ENCODE assay signal across 7 cellular contexts in the genomic region with DNA sequence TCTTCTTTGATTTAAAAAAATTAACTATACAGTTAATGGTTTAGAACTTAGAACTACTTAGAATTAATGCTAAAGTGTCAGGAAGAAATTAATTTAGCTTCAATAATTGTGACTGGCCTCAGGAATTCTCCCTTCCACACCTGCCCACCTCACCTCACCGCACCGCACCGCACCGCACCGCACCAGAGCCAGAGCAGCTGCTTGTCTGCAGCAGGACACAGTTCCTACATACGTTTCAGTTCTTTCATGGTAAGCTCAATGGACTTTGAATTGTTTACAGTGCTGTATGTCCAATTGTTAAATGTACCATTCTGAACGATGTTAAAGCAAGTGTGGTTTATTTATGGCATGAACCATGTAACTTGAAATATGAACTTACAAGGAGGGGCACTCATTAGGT.
DNase-seq lines count a peak whose midpoint lies in the region; ATAC-seq, FAIRE-seq and TF ChIP-seq lines count a peak whose summit lies in the region.
"Not testable (repeated sequence)": the region's sequence is repeated elsewhere in the genome, so short reads cannot be mapped to it uniquely, and the experiment has no call there.

No MANE protein-coding gene starts in this region.

- intact Hi-C loops in left colon (cut with DNase I, micrococcal nuclease); transverse colon (cut with DNase I; ENCODE audit: low total_unique reads): not testable (repeated sequence)

- H3K4me1 Mint-ChIP-seq in chondrocyte (ENCODE audit: low read depth) = not testable (repeated sequence)

- in situ Hi-C loops in transverse colon (cut with MboI; ENCODE audit: low pct_ligation_motif_present in 1 of 4, low pct_unique_long_range_greater_than_20kb in 1 of 4, low sequenced_read_pairs in 3 of 4) = not testable (repeated sequence)

- WGBS in A549 (ENCODE audit: missing lambda C conversion rate) = 85% methylated on average over 6 of the region's 7 CpGs
- 28 to 63% methylated on average over 5 to 6 of the region's 7 CpGs for WGBS in transverse colon (ENCODE audit: low coverage in 1 of 2), 2 donors

- not testable (repeated sequence) for H3K36me3 ChIP-seq in transverse colon

- POLR2A ChIA-PET in A549 (lab: Yijun Ruan, JAX) = not testable (repeated sequence)

- CTCF ChIA-PET in A549 (lab: Yijun Ruan, JAX) = interaction anchor here (0.7 kb wide), 1 partner anchor 713 kb away, joined by 4 read pairs; no protein-coding TSS in a partner anchor

- H3K27ac ChIP-seq in A549, transverse colon: not testable (repeated sequence)

- not testable (repeated sequence) for H3K9me3 ChIP-seq in A549, transverse colon

- FAIRE-seq in A549 (lab: Jason Lieb, UNC) (peak; percentile 49), GM12891 (lab: Jason Lieb, UNC) (peak; percentile 90), H54 (lab: Jason Lieb, UNC) (peak; percentile 93)

- H3K4me3 ChIP-seq in A549, transverse colon: not testable (repeated sequence)

- not testable (repeated sequence) for H3K27me3 ChIP-seq in transverse colon

- H3K4me3 Mint-ChIP-seq in chondrocyte (ENCODE audit: unreplicated experiment) = not testable (repeated sequence)

- DNase-seq in A549 (ENCODE audit: low read depth in 1 of 2, low spot score in 1 of 2); GM12891 (ENCODE audit: insufficient read length, low spot score); H54 (ENCODE audit: insufficient read length, low spot score): not testable (repeated sequence)
- DNase-seq in NCI-H69 (lab: John Stamatoyannopoulos, UW) (peak; percentile 14), chondrocyte (ENCODE audit: low spot score) (peak; percentile 68), left colon (peak in 1 of 2 donors; percentile 23), transverse colon (peak; percentile 14)

- H3K9me3 Mint-ChIP-seq in chondrocyte (ENCODE audit: low read depth) = not testable (repeated sequence)

- TF ChIP-seq RAD21 in A549 (conservative IDR thresholded peaks at IDR 0.05 in 1 of 2, IDR thresholded peaks at IDR 0.05 in 1 of 2) = not testable (repeated sequence)

- H3K36me3 Mint-ChIP-seq in chondrocyte (ENCODE audit: low read depth) = not testable (repeated sequence)

- not testable (repeated sequence) for H3K4me1 ChIP-seq in A549, transverse colon

- not testable (repeated sequence) for H3K4me2 ChIP-seq in A549

- not testable (repeated sequence) for H3K27me3 Mint-ChIP-seq in chondrocyte (ENCODE audit: low read depth)

- not testable (repeated sequence) for TF ChIP-seq CTCF in A549 (IDR thresholded peaks at IDR 0.05); chondrocyte (IDR thresholded peaks at IDR 0.05); transverse colon (IDR thresholded peaks at IDR 0.05)

- ATAC-seq in A549 = not testable (repeated sequence)
- ATAC-seq in left colon = peak; percentile 96

- not testable (repeated sequence) for H3K27ac Mint-ChIP-seq in chondrocyte (ENCODE audit: unreplicated experiment)

- TF ChIP-seq POLR2A in A549 (IDR thresholded peaks at IDR 0.05; ENCODE audit: low read length); GM12891 (IDR thresholded peaks at IDR 0.05; ENCODE audit: low read depth, low read length); H54 (IDR thresholded peaks at IDR 0.05; ENCODE audit: low read depth, low read length); transverse colon (IDR thresholded peaks at IDR 0.05): not testable (repeated sequence)

- not testable (repeated sequence) for TF ChIP-seq EP300 in A549 (IDR thresholded peaks at IDR 0.05); transverse colon (IDR thresholded peaks at IDR 0.05; ENCODE audit: low read depth)
